In the genomic region with DNA sequence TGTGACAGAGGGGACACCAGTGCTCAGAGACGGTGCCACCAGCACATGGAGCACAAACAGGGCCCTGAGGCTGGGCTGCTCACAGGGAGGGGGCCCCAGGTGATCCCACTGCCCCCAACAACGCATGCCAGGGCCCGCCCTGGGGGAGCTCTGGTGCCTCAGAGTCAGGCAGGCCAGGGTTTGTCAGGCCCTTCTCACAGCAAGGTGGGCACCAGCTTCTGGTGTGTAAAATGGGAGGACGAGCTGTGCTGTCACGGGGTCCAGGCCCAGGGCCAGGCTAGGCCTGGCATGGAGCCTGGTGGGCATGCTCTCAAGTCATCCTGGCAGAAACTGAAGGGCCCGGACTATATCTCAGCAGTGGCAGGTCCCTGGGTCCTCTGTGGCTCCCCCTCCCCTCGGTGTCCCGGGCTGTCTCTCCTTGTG, we compare ENCODE assay signal across 16 cellular contexts. TPM values are rescaled to one million over a fixed set of nuclear protein-coding genes. Genes with fewer than 3 reads are reported as not detected.
DNase-seq lines count a peak whose midpoint lies in the region; ATAC-seq and TF ChIP-seq lines count a peak whose summit lies in the region.
"Had no signal": no experiment of that assay in that cellular context is flagged by ENCODE, and none has a peak within 500 bp of the region (broad histone marks: within the 10 kb centered on the region; RNA-seq: fewer than 3 reads in every experiment).

No MANE protein-coding gene starts in this region.

- CTCF ChIA-PET in activated CD4-positive, alpha-beta T cell treated with anti-CD3 and anti-CD28 coated beads for 36 hours (lab: Charles Lee) = interaction anchor here (0.5 to 1.7 kb wide), 3 partner anchors 9 to 165 kb away, joined by 3 to 7 read pairs (median 4); no protein-coding TSS in a partner anchor
- CTCF ChIA-PET in CD8-positive, alpha-beta memory T cell (lab: Charles Lee) = interaction anchor here (1.1 to 1.7 kb wide), 2 partner anchors 48 to 159 kb away, joined by 3 to 5 read pairs; no protein-coding TSS in a partner anchor
- CTCF ChIA-PET in naive thymus-derived CD4-positive, alpha-beta T cell (lab: Charles Lee) = interaction anchor here (0.6 to 1.5 kb wide), 2 partner anchors 11 to 659 kb away, joined by 3 to 10 read pairs; no protein-coding TSS in a partner anchor

- DNase-seq in activated CD4-positive, alpha-beta T cell treated with anti-CD3 and anti-CD28 coated beads for 36 hours = no peak
- DNase-seq in activated CD4-positive, alpha-beta T cell treated with anti-CD3 and anti-CD28 coated beads for 4 hours = no peak
- DNase-seq in CD8-positive, alpha-beta memory T cell = no peak
- DNase-seq in cerebellar cortex (ENCODE audit: low spot score) (peak; percentile 59), NCI-H526 treated with DMSO at 0.1 percent for 48 hours (lab: John Stamatoyannopoulos, UW) (no peak)
- no peak for DNase-seq in naive thymus-derived CD4-positive, alpha-beta T cell
- DNase-seq: 8988T; activated CD8-positive, alpha-beta memory T cell treated with anti-CD3 and anti-CD28 coated beads, Interleukin-2, amount 50 U/mL, for 4 hours; DMS79 treated with DMSO at 0.1 percent for 48 hours; kidney glomerular epithelial cell; NCI-H1105 treated with DMSO at 0.1 percent for 48 hours; NCI-H774; Peyer's patch had no signal

- POLR2A ChIA-PET in activated CD4-positive, alpha-beta T cell treated with anti-CD3 and anti-CD28 coated beads for 36 hours (lab: Charles Lee) = interaction anchor here (0.6 kb wide), 2 partner anchors 35 to 673 kb away, joined by 4 to 6 read pairs; partner anchors contain the start of gene PRRT1B
- POLR2A ChIA-PET in CD8-positive, alpha-beta memory T cell (lab: Charles Lee) = interaction anchor here (0.6 to 1.6 kb wide), 2 partner anchors 77 to 164 kb away, joined by 3 to 4 read pairs; partner anchors contain the start of gene POMT1
- POLR2A ChIA-PET in naive thymus-derived CD4-positive, alpha-beta T cell (lab: Charles Lee) = interaction anchor here (1.5 to 1.7 kb wide), 2 partner anchors 45 to 207 kb away, joined by 4 read pairs; no protein-coding TSS in a partner anchor

- H3K27me3 Mint-ChIP-seq in activated CD4-positive, alpha-beta T cell treated with anti-CD3 and anti-CD28 coated beads for 36 hours = no peaks in the 10 kb centered on the region
- no peaks in the 10 kb centered on the region for H3K27me3 Mint-ChIP-seq in CD8-positive, alpha-beta memory T cell
- H3K27me3 Mint-ChIP-seq in naive thymus-derived CD4-positive, alpha-beta T cell = no peaks in the 10 kb centered on the region

- no peak overlapping the region for H3K27ac ChIP-seq in CD8-positive, alpha-beta memory T cell (ENCODE audit: low read depth, low read length)
- peak overlapping the region; percentile 71 for H3K27ac ChIP-seq in naive thymus-derived CD4-positive, alpha-beta T cell (ENCODE audit: low read depth, low read length)

- H3K36me3 ChIP-seq in CD8-positive, alpha-beta memory T cell (ENCODE audit: insufficient read depth, low read length) = peaks cover 36% of the 10 kb centered on the region
- peaks cover 12 to 60% (median 14%) of the 10 kb centered on the region in 3 experiments for H3K36me3 ChIP-seq in naive thymus-derived CD4-positive, alpha-beta T cell (ENCODE audit: control insufficient read depth in 2 of 3, insufficient read depth in 3 of 3, low read length in 3 of 3)

- no peaks in the 10 kb centered on the region for H3K9me3 ChIP-seq in CD8-positive, alpha-beta memory T cell (ENCODE audit: low read length)
- no peaks in the 10 kb centered on the region for H3K9me3 ChIP-seq in naive thymus-derived CD4-positive, alpha-beta T cell (ENCODE audit: control insufficient read depth in 2 of 3, low read length in 3 of 3)
- H3K9me3 ChIP-seq: Peyer's patch had no signal

- intact Hi-C loops in activated CD4-positive, alpha-beta T cell treated with anti-CD3 and anti-CD28 coated beads for 36 hours (cut with DNase I, micrococcal nuclease) = no loop called here
- intact Hi-C loops in naive thymus-derived CD4-positive, alpha-beta T cell (cut with micrococcal nuclease) = loop anchor here (2.0 to 5.0 kb wide), 3 partner anchors 33 to 79 kb away; partner anchors contain the start of gene POMT1 (in 1 of the 2)

- H3K4me3 Mint-ChIP-seq in activated CD4-positive, alpha-beta T cell treated with anti-CD3 and anti-CD28 coated beads for 36 hours = no peak overlapping the region
- H3K4me3 Mint-ChIP-seq in CD8-positive, alpha-beta memory T cell = peak overlapping the region in 4 of 7 donors; percentile 6 to 54 (median 26)
- peak overlapping the region in 3 of 10 donors; percentile 33 to 79 (median 74) for H3K4me3 Mint-ChIP-seq in naive thymus-derived CD4-positive, alpha-beta T cell

- H3K4me1 ChIP-seq in CD8-positive, alpha-beta memory T cell (ENCODE audit: insufficient read depth, low read length) = peaks cover 39% of the 10 kb centered on the region
- peaks cover 29 to 34% of the 10 kb centered on the region in 2 donors for H3K4me1 ChIP-seq in naive thymus-derived CD4-positive, alpha-beta T cell (ENCODE audit: control insufficient read depth in 2 of 2, insufficient read depth in 2 of 2, low read length in 2 of 2)

- peak overlapping the region; percentile 78 for H3K27ac Mint-ChIP-seq in activated CD4-positive, alpha-beta T cell treated with anti-CD3 and anti-CD28 coated beads for 36 hours
- H3K27ac Mint-ChIP-seq in CD8-positive, alpha-beta memory T cell = peak overlapping the region in 4 of 8 donors; percentile 81 to 96 (median 90)
- H3K27ac Mint-ChIP-seq in naive thymus-derived CD4-positive, alpha-beta T cell = peak overlapping the region; percentile 88 to 96 (median 90)

- H3K4me1 Mint-ChIP-seq in activated CD4-positive, alpha-beta T cell treated with anti-CD3 and anti-CD28 coated beads for 36 hours = peaks cover 27% of the 10 kb centered on the region
- H3K4me1 Mint-ChIP-seq in CD8-positive, alpha-beta memory T cell = peaks cover 25 to 41% (median 36%) of the 10 kb centered on the region in 3 donors
- H3K4me1 Mint-ChIP-seq in naive thymus-derived CD4-positive, alpha-beta T cell = peaks cover 22 to 46% (median 27%) of the 10 kb centered on the region in 7 donors

- peaks cover 36% of the 10 kb centered on the region for H3K36me3 Mint-ChIP-seq in activated CD4-positive, alpha-beta T cell treated with anti-CD3 and anti-CD28 coated beads for 36 hours (ENCODE audit: low read depth)
- peaks cover 0 to 91% (median 6%) of the 10 kb centered on the region in 3 donors for H3K36me3 Mint-ChIP-seq in CD8-positive, alpha-beta memory T cell
- peaks cover 4 to 25% (median 14%) of the 10 kb centered on the region in 5 donors for H3K36me3 Mint-ChIP-seq in naive thymus-derived CD4-positive, alpha-beta T cell

- no peak overlapping the region for H3K4me3 ChIP-seq in CD8-positive, alpha-beta memory T cell (ENCODE audit: low read length)
- no peak overlapping the region for H3K4me3 ChIP-seq in naive thymus-derived CD4-positive, alpha-beta T cell (ENCODE audit: low read length)
- H3K4me3 ChIP-seq: Peyer's patch had no signal

- no peaks in the 10 kb centered on the region for H3K27me3 ChIP-seq in CD8-positive, alpha-beta memory T cell (ENCODE audit: insufficient read depth, low read length, poor library complexity, severe bottlenecking)
- no peaks in the 10 kb centered on the region for H3K27me3 ChIP-seq in naive thymus-derived CD4-positive, alpha-beta T cell (ENCODE audit: control insufficient read depth in 2 of 2, insufficient read depth in 2 of 2, low read length in 2 of 2)
- H3K27me3 ChIP-seq: Peyer's patch had no signal

- no peak for TF ChIP-seq POLR2A in GM18505 (IDR thresholded peaks at IDR 0.05; ENCODE audit: borderline replicate concordance, extremely low read depth, insufficient read depth, insufficient read length)

- no peak for ATAC-seq in activated CD4-positive, alpha-beta T cell treated with anti-CD3 and anti-CD28 coated beads for 36 hours
- ATAC-seq in naive thymus-derived CD4-positive, alpha-beta T cell = no peak
- ATAC-seq in HG03354 (IDR thresholded peaks at IDR 0.05; ENCODE audit: poor library complexity, severe bottlenecking, unreplicated experiment) = no peak
- ATAC-seq in GM18505 (IDR thresholded peaks at IDR 0.05; ENCODE audit: unreplicated experiment) = no peak
- ATAC-seq: SK-N-SH treated with all-trans-retinoic acid at 6 μM for 48 hours had no signal

- no peaks in the 10 kb centered on the region for H3K9me3 Mint-ChIP-seq in activated CD4-positive, alpha-beta T cell treated with anti-CD3 and anti-CD28 coated beads for 36 hours (ENCODE audit: low read depth)
- no peaks in the 10 kb centered on the region for H3K9me3 Mint-ChIP-seq in CD8-positive, alpha-beta memory T cell
- no peaks in the 10 kb centered on the region for H3K9me3 Mint-ChIP-seq in naive thymus-derived CD4-positive, alpha-beta T cell

RNA-seq across cellular contexts. Expression of gene PRRT1B, which starts 34.5 kb away (rescaled TPM):
- not detected for total RNA-seq in activated CD4-positive, alpha-beta T cell treated with anti-CD3 and anti-CD28 coated beads for 36 hours
- not detected for total RNA-seq in CD8-positive, alpha-beta memory T cell
- not detected for polyA plus RNA-seq in CD8-positive, alpha-beta memory T cell
- not detected for total RNA-seq in naive thymus-derived CD4-positive, alpha-beta T cell
- not detected for polyA plus RNA-seq in naive thymus-derived CD4-positive, alpha-beta T cell

RNA-seq across cellular contexts. Expression of gene UCK1, which starts 48.7 kb away (rescaled TPM):
- total RNA-seq in activated CD4-positive, alpha-beta T cell treated with anti-CD3 and anti-CD28 coated beads for 36 hours = 10 to 100 TPM; 15.2 to 16.5 TPM
- total RNA-seq in CD8-positive, alpha-beta memory T cell = 10 to 100 TPM; 22.2 to 23.1 TPM
- 34.4 TPM for polyA plus RNA-seq in CD8-positive, alpha-beta memory T cell
- 10 to 100 TPM; 21.8 to 40.1 (median 29.3) TPM for total RNA-seq in naive thymus-derived CD4-positive, alpha-beta T cell
- polyA plus RNA-seq in naive thymus-derived CD4-positive, alpha-beta T cell = 10 to 100 TPM; 21.2 to 32.8 TPM

Comparison
In these comparisons a context has a peak if more than half of its experiments do, and no peak if none do; other contexts are left out.
1. intact Hi-C loops: an anchor here in naive thymus-derived CD4-positive, alpha-beta T cell (2.0 to 5.0 kb wide); none called in activated CD4-positive, alpha-beta T cell treated with anti-CD3 and anti-CD28 coated beads for 36 hours.